Comparison of ENCODE assay signal across 8 cellular contexts in genomic region chrX:18886344-18887161, GRCh38.
DNase-seq lines count a peak whose midpoint lies in the region; ATAC-seq, FAIRE-seq and TF ChIP-seq lines count a peak whose summit lies in the region.

No MANE protein-coding gene starts in this region.

- no peaks in the 10 kb centered on the region for H3K36me3 ChIP-seq in CD4-positive, alpha-beta memory T cell (ENCODE audit: insufficient read depth, low read length)
- H3K36me3 ChIP-seq in OCI-LY3 (replicated peaks; ENCODE audit: low read depth, low read length), result no peaks in the 10 kb centered on the region
- no peaks in the 10 kb centered on the region for H3K36me3 ChIP-seq in urinary bladder (ENCODE audit: insufficient read depth)

- TF ChIP-seq CTCF in OCI-LY3 (IDR thresholded peaks at IDR 0.05; ENCODE audit: low read depth, low read length), result peak; percentile 53

- peak; percentile 32 to 42 (median 42) for DNase-seq in CD4-positive, alpha-beta memory T cell
- DNase-seq in GM19239 (ENCODE audit: insufficient read length, low spot score), result peak; percentile 54
- DNase-seq in activated effector memory CD4-positive, alpha-beta T cell treated with anti-CD3 and anti-CD28 coated beads, Interleukin-2, amount 50 U/mL, for 16 hours, result peak; percentile 80
- peak; percentile 39 for DNase-seq in foreskin melanocyte
- DNase-seq in occipital lobe (lab: John Stamatoyannopoulos, UW), result peak; percentile 37

- no peaks in the 10 kb centered on the region for H3K27me3 ChIP-seq in CD4-positive, alpha-beta memory T cell (ENCODE audit: insufficient read depth, low read length)
- H3K27me3 ChIP-seq in OCI-LY3 (ENCODE audit: low read depth, low read length), result no peaks in the 10 kb centered on the region

- H3K36me3 Mint-ChIP-seq in CD4-positive, alpha-beta memory T cell, result no peaks in the 10 kb centered on the region

- peak overlapping the region; percentile 28 for H3K27ac ChIP-seq in CD4-positive, alpha-beta memory T cell (ENCODE audit: low read depth, low read length)
- no peak overlapping the region for H3K27ac ChIP-seq in OCI-LY3 (ENCODE audit: low read length)
- peak overlapping the region; percentile 57 for H3K27ac ChIP-seq in urinary bladder (ENCODE audit: low read depth)

- H4K20me1 ChIP-seq in OCI-LY3 (ENCODE audit: insufficient read depth, low read length), result no peaks in the 10 kb centered on the region

- peak overlapping the region; percentile 69 for H2AFZ ChIP-seq in OCI-LY3 (ENCODE audit: low read depth, low read length)

- FAIRE-seq in GM19239 (lab: Jason Lieb, UNC), result peak; percentile 96

- peak overlapping the region; percentile 84 to 94 (median 90) for H3K4me3 Mint-ChIP-seq in CD4-positive, alpha-beta memory T cell

- H3K4me3 ChIP-seq in CD4-positive, alpha-beta memory T cell (ENCODE audit: low read length in 2 of 2), result peak overlapping the region in 1 of 2 donors; percentile 56
- H3K4me3 ChIP-seq in OCI-LY3 (ENCODE audit: low read length) (peak overlapping the region; percentile 69), urinary bladder (ENCODE audit: low read depth, low read length) (peak overlapping the region; percentile 27)

- peaks cover 14% of the 10 kb centered on the region for H3K4me1 ChIP-seq in CD4-positive, alpha-beta memory T cell (ENCODE audit: insufficient read depth, low read length)
- H3K4me1 ChIP-seq in OCI-LY3 (ENCODE audit: low read length), result peaks cover 11% of the 10 kb centered on the region; the same call in 1 of the 2 replicates
- H3K4me1 ChIP-seq in urinary bladder (ENCODE audit: insufficient read depth), result no peaks in the 10 kb centered on the region

- intact Hi-C loops in CD4-positive, alpha-beta memory T cell (cut with micrococcal nuclease), result loop anchor here (1.0 to 2.0 kb wide), 4 partner anchors 99 to 495 kb away; partner anchors contain the start of gene CDKL5

- peak; percentile 80 for ATAC-seq in HG03342 (IDR thresholded peaks at IDR 0.05; ENCODE audit: unreplicated experiment)

- H3K9ac ChIP-seq in OCI-LY3 (ENCODE audit: low read length), result peak overlapping the region; percentile 38

- peaks cover 0 to 2% (median 0%) of the 10 kb centered on the region in 8 donors for H3K9me3 Mint-ChIP-seq in CD4-positive, alpha-beta memory T cell

- POLR2A ChIA-PET in CD4-positive, alpha-beta memory T cell (lab: Charles Lee; ENCODE audit: partially characterized antibody), result interaction anchor here (0.7 to 2.5 kb wide), 3 partner anchors 97 to 461 kb away, joined by 3 to 11 read pairs (median 4); partner anchors contain the start of genes CDKL5 and PHKA2

- H3K4me2 ChIP-seq in OCI-LY3 (ENCODE audit: low read length), result peak overlapping the region; percentile 93

- H3K4me1 Mint-ChIP-seq in CD4-positive, alpha-beta memory T cell, result peaks cover 12 to 32% (median 20%) of the 10 kb centered on the region in 4 donors

- peak overlapping the region; percentile 82 to 98 (median 92) for H3K27ac Mint-ChIP-seq in CD4-positive, alpha-beta memory T cell

- CTCF ChIA-PET in CD4-positive, alpha-beta memory T cell (lab: Charles Lee; ENCODE audit: partially characterized antibody), result interaction anchor here (0.6 to 2.0 kb wide), 6 partner anchors 10 to 448 kb away, joined by 3 to 5 read pairs (median 3); no protein-coding TSS in a partner anchor

- H3K9me3 ChIP-seq in CD4-positive, alpha-beta memory T cell (ENCODE audit: control insufficient read depth in 1 of 2, low read length in 2 of 2), result no peaks in the 10 kb centered on the region
- no peaks in the 10 kb centered on the region for H3K9me3 ChIP-seq in OCI-LY3 (ENCODE audit: insufficient read depth, low read length)

- 3% methylated on average over 26 of the region's 26 CpGs for WGBS in urinary bladder

- no peaks in the 10 kb centered on the region for H3K79me2 ChIP-seq in OCI-LY3 (ENCODE audit: low read length)

- no peaks in the 10 kb centered on the region for H3K27me3 Mint-ChIP-seq in CD4-positive, alpha-beta memory T cell
